27 cellular contexts compared by ENCODE assay signal in the genomic region with DNA sequence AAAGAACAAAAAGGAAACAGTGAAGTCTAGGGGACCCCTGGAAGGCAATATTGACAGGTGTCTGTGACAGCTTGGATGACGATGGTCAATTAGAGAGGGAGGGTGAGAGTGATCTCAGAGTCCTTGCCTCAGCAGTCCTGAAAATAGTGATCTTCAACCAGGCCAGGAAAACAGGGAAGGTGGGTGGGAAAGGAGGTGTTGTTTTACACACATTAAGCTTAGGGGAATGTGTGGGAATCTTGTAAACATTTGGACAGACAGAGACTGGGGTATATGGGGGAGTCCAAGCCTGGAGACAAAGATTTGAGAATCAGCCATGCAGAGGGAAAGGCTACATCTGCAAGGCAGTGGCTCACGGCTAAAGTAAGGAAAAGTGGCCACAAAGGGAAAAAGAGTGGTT.
"Had no signal": no experiment of that assay in that cellular context is flagged by ENCODE, and none has a peak within 500 bp of the region (broad histone marks: within the 10 kb centered on the region; RNA-seq: fewer than 3 reads in every experiment).

No MANE protein-coding gene starts in this region.

- H3K36me3 ChIP-seq: ascending aorta had no signal

- H3K4me3 ChIP-seq: ascending aorta, SK-N-MC had no signal

- H3K4me1 ChIP-seq: ascending aorta had no signal

- H3K27me3 ChIP-seq: ascending aorta had no signal

- ATAC-seq: activated CD8-positive, alpha-beta memory T cell treated with anti-CD3 and anti-CD28 coated beads, Interleukin-2, amount 10 ng/mL, durations not matched to agents 7 days and 5 days; activated naive CD8-positive, alpha-beta T cell treated with anti-CD3 and anti-CD28 coated beads, Interleukin-2, amount 50 U/mL, for 24 hours; Right ventricle myocardium inferior; T-cell had no signal

- H3K4me3 Mint-ChIP-seq: activated B cell treated with CpG ODN at 0.5 μM for 24 hours; activated CD4-positive, alpha-beta T cell treated with anti-CD3 and anti-CD28 coated beads, Interleukin-2, amount 10 ng/mL, durations not matched to agents 24 days and 14 days; activated CD8-positive, alpha-beta memory T cell treated with anti-CD3 and anti-CD28 coated beads, Interleukin-2, amount 10 ng/mL, durations not matched to agents 7 days and 5 days; activated naive CD4-positive, alpha-beta T cell treated with anti-CD3 and anti-CD28 coated beads, Interleukin-2, amount 50 U/mL, for 24 hours; activated naive CD8-positive, alpha-beta T cell treated with anti-CD3 and anti-CD28 coated beads, Interleukin-2, amount 50 U/mL, for 24 hours; activated T-cell treated with anti-CD3 and anti-CD28 coated beads, Interleukin-2, amount 50 U/mL, for 24 hours; activated T-helper 1 cell treated with anti-CD3 and anti-CD28 coated beads, Interleukin-12 subunit alpha, Interleukin-12 subunit beta, Interleukin-2, Interleukin-4 antibody, amounts not matched to agents 30 ng/mL and 10 ng/mL and 1 ng/mL, durations not matched to agents 14 hours and 24 hours and 36 hours; brain; central memory CD8-positive, alpha-beta T cell; T-cell had no signal

- H3K4me1 Mint-ChIP-seq: activated B cell treated with CpG ODN at 0.5 μM for 24 hours; activated CD8-positive, alpha-beta memory T cell treated with anti-CD3 and anti-CD28 coated beads, Interleukin-2, amount 10 ng/mL, durations not matched to agents 7 days and 5 days; activated naive CD4-positive, alpha-beta T cell treated with anti-CD3 and anti-CD28 coated beads, Interleukin-2, amount 50 U/mL, for 24 hours; activated naive CD8-positive, alpha-beta T cell treated with anti-CD3 and anti-CD28 coated beads, Interleukin-2, amount 50 U/mL, for 24 hours; central memory CD8-positive, alpha-beta T cell; T-cell had no signal

- H3K27me3 Mint-ChIP-seq: brain had no signal

- H3K27ac Mint-ChIP-seq: activated B cell treated with CpG ODN at 0.5 μM for 24 hours; activated CD4-positive, alpha-beta T cell treated with anti-CD3 and anti-CD28 coated beads, Interleukin-2, amount 10 ng/mL, durations not matched to agents 24 days and 14 days; activated CD8-positive, alpha-beta memory T cell treated with anti-CD3 and anti-CD28 coated beads, Interleukin-2, amount 10 ng/mL, durations not matched to agents 7 days and 5 days; activated naive CD4-positive, alpha-beta T cell treated with anti-CD3 and anti-CD28 coated beads, Interleukin-2, amount 50 U/mL, for 24 hours; activated naive CD8-positive, alpha-beta T cell treated with anti-CD3 and anti-CD28 coated beads, Interleukin-2, amount 50 U/mL, for 24 hours; activated T-cell treated with anti-CD3 and anti-CD28 coated beads, Interleukin-2, amount 50 U/mL, for 24 hours; activated T-helper 1 cell treated with anti-CD3 and anti-CD28 coated beads, Interleukin-12 subunit alpha, Interleukin-12 subunit beta, Interleukin-2, Interleukin-4 antibody, amounts not matched to agents 30 ng/mL and 10 ng/mL and 1 ng/mL, durations not matched to agents 14 hours and 24 hours and 36 hours; T-cell had no signal

- H3K9me3 ChIP-seq: ascending aorta had no signal

- H3K9me3 Mint-ChIP-seq: activated naive CD4-positive, alpha-beta T cell treated with anti-CD3 and anti-CD28 coated beads, Interleukin-2, amount 50 U/mL, for 24 hours; central memory CD8-positive, alpha-beta T cell had no signal

- DNase-seq: activated B cell treated with CpG ODN at 0.5 μM for 24 hours; activated CD4-positive, alpha-beta T cell treated with anti-CD3 and anti-CD28 coated beads for 1 hour; activated CD4-positive, alpha-beta T cell treated with anti-CD3 and anti-CD28 coated beads, Interleukin-2, amount 10 ng/mL, durations not matched to agents 24 days and 14 days; activated CD4-positive, alpha-beta T cell treated with anti-CD3 and anti-CD28 coated beads, Interleukin-2, amount 50 U/mL, for 48 hours; activated CD8-positive, alpha-beta memory T cell treated with anti-CD3 and anti-CD28 coated beads, Interleukin-2, amount 10 ng/mL, durations not matched to agents 7 days and 5 days; activated effector memory CD4-positive, alpha-beta T cell treated with Interleukin-2 at 50 U/mL for 16 hours; activated naive CD4-positive, alpha-beta T cell; activated naive CD8-positive, alpha-beta T cell treated with anti-CD3 and anti-CD28 coated beads, Interleukin-2, amount 50 U/mL, for 24 hours; activated T-cell treated with anti-CD3 and anti-CD28 coated beads, Interleukin-2, amount 50 U/mL, for 24 hours; amniotic stem cell; NCI-H1048; NCI-H187 treated with DMSO at 0.1 percent for 48 hours; NCI-H2081 treated with DMSO at 0.1 percent for 48 hours; NCI-H226; NCI-H526; NCI-H774; RPMI8226; T-cell; T-helper 2 cell; T1000 had no signal

- H3K27ac ChIP-seq: ascending aorta, SK-N-MC had no signal

- H3K36me3 Mint-ChIP-seq: activated CD8-positive, alpha-beta memory T cell treated with anti-CD3 and anti-CD28 coated beads, Interleukin-2, amount 10 ng/mL, durations not matched to agents 7 days and 5 days; activated naive CD4-positive, alpha-beta T cell treated with anti-CD3 and anti-CD28 coated beads, Interleukin-2, amount 50 U/mL, for 24 hours; T-cell had no signal
